8 cellular contexts compared by ENCODE assay signal in genomic region chr1:84995484-84996334, GRCh38. TPM values are rescaled to one million over a fixed set of nuclear protein-coding genes. Genes with fewer than 3 reads are reported as not detected.
A peak's percentile ranks its signal among the peaks of the same experiment; 100 is the strongest.
DNase-seq lines count a peak whose midpoint lies in the region; ATAC-seq lines count a peak whose summit lies in the region.

No MANE protein-coding gene starts in this region.

- intact Hi-C loops in head of caudate nucleus (cut with DNase I) = no loop called here

- H3K9me3 Mint-ChIP-seq in effector memory CD8-positive, alpha-beta T cell = no peaks in the 10 kb centered on the region

- peaks cover 0 to 18% of the 10 kb centered on the region in 2 donors for H3K27me3 Mint-ChIP-seq in effector memory CD8-positive, alpha-beta T cell

- peaks cover 14% of the 10 kb centered on the region for H3K36me3 Mint-ChIP-seq in effector memory CD8-positive, alpha-beta T cell (ENCODE audit: insufficient read depth)

- peak in 1 of 3 experiments; percentile 17 for DNase-seq in effector memory CD8-positive, alpha-beta T cell
- DNase-seq in head of caudate nucleus (no peak), mucosa of gallbladder (ENCODE audit: low spot score) (no peak), inferior parietal cortex (ENCODE audit: extremely low spot score) (no peak)

- H3K4me1 Mint-ChIP-seq in effector memory CD8-positive, alpha-beta T cell (ENCODE audit: low read depth in 2 of 2) = peaks cover 31 to 54% of the 10 kb centered on the region in 2 donors

- peak overlapping the region; percentile 49 to 91 for H3K27ac Mint-ChIP-seq in effector memory CD8-positive, alpha-beta T cell

- ATAC-seq in GM18499 (IDR thresholded peaks at IDR 0.05; ENCODE audit: insufficient read depth, unreplicated experiment) = peak; percentile 49
- peak; percentile 41 for ATAC-seq in GM21447 (IDR thresholded peaks at IDR 0.05; ENCODE audit: unreplicated experiment)
- ATAC-seq in HG03558 (IDR thresholded peaks at IDR 0.05; ENCODE audit: extremely low read depth, unreplicated experiment) = peak; percentile 35
- peak; percentile 16 for ATAC-seq in effector memory CD8-positive, alpha-beta T cell (replicated peaks)
- ATAC-seq in esophagus mucosa = no peak

- H3K4me3 Mint-ChIP-seq in effector memory CD8-positive, alpha-beta T cell = peak overlapping the region; percentile 86 to 88

RNA-seq across cellular contexts. Expression of gene MCOLN2, which starts 1.2 kb away (rescaled TPM):
- 1.8 TPM for total RNA-seq in mucosa of gallbladder
- 0.52 TPM for total RNA-seq in esophagus mucosa

RNA-seq across cellular contexts. Expression of gene MCOLN3, which starts 52.6 kb away (rescaled TPM):
- total RNA-seq in mucosa of gallbladder (2.8 TPM), esophagus mucosa (0.36 TPM)
